8 cellular contexts compared by ENCODE assay signal in the genomic region with DNA sequence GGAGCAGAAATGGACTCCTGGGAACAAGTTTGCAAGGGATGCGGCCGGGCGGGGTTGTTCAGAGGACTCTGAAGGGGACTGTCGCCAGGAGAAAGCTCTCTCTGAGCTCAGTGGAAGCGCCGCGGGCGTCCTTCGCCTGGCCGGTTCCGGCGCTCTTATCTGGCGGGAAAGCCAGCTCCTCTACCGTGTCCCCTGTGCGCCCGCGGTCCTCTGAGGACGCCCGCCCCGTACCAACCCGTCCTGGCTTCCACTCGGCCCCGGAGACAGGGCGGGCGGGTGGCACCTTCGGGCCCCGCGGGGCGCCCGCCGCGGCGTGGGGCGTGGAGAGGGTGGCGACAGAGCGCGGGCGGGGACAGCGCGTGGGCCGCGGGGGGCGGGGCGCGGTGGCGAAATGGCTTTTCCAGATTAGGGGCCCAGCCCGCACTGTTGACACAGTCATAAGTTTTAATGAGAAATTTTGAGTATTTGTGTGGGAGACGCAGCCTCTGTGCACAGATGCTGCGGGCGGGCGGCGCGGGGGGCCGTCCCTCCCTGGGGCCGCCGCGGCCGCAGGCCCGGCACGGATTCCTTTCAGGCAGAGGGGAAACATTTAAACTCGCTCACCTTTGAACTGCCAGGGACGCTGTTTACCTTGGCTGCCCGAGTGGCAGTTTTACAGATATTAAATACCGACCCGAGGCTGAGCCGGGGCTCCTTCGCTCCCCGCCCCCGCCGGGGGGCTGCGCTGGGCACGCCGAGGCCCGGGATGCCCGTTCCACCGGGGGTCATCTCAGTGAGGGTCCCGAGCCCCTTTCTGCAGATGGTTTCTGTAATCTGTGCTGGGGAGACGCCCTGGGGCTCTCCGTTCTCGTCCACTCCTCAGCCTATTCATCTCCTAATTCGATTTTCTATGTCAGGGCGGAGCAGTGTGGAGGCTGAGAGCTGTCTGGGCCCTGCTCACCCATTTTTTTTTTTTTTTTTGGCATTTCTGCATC.
DNase-seq lines count a peak whose midpoint lies in the region; ATAC-seq lines count a peak whose summit lies in the region.

No MANE protein-coding gene starts in this region.

- H3K36me3 Mint-ChIP-seq in IgD-negative memory B cell, result peaks cover 3% of the 10 kb centered on the region

- peak overlapping the region; percentile 47 for H3K4me3 ChIP-seq in iPS-18c (ENCODE audit: insufficient read depth, low read depth, low read length)

- peaks cover 47% of the 10 kb centered on the region for H3K27me3 Mint-ChIP-seq in IgD-negative memory B cell

- DNase-seq in COLO668 (lab: John Stamatoyannopoulos, UW; ENCODE audit: unreplicated experiment), result peak; percentile 73
- DNase-seq in activated naive CD4-positive, alpha-beta T cell treated with anti-CD3 and anti-CD28 coated beads, Interleukin-2, amount 50 U/mL, for 16 hours, result peak; percentile 39
- peak; percentile 6 to 30 (median 8) for DNase-seq in stimulated activated CD4-positive, alpha-beta T cell treated with anti-CD3 and anti-CD28 coated beads, Interleukin-12 subunit alpha, Interleukin-12 subunit beta, amount 100 ng/mL, for 48 hours (ENCODE audit: low read depth in 2 of 3, low spot score in 1 of 3)
- DNase-seq in germinal center (ENCODE audit: low spot score), result no peak
- no peak for DNase-seq in mesenteric fat pad (ENCODE audit: low spot score)

- H3K4me1 Mint-ChIP-seq in IgD-negative memory B cell, result peaks cover 0 to 7% (median 4%) of the 10 kb centered on the region in 3 donors

- H3K9me3 ChIP-seq in iPS-18c (ENCODE audit: control insufficient read depth, insufficient read depth, low read length), result no peaks in the 10 kb centered on the region

- peak overlapping the region; percentile 61 to 88 (median 76) for H3K4me3 Mint-ChIP-seq in IgD-negative memory B cell

- no peak overlapping the region for H3K27ac Mint-ChIP-seq in IgD-negative memory B cell

- peaks cover 3 to 7% (median 4%) of the 10 kb centered on the region in 3 donors for H3K9me3 Mint-ChIP-seq in IgD-negative memory B cell

- ATAC-seq in GM19455 (IDR thresholded peaks at IDR 0.05; ENCODE audit: unreplicated experiment), result no peak

Comparison
In these comparisons a context has a peak if more than half of its experiments do, and no peak if none do; other contexts are left out.
1. DNase-seq: peak in COLO668 (single experiment), activated naive CD4-positive, alpha-beta T cell treated with anti-CD3 and anti-CD28 coated beads, Interleukin-2, amount 50 U/mL, for 16 hours (single experiment) and stimulated activated CD4-positive, alpha-beta T cell treated with anti-CD3 and anti-CD28 coated beads, Interleukin-12 subunit alpha, Interleukin-12 subunit beta, amount 100 ng/mL, for 48 hours (3 of 3); none in germinal center (single experiment) and mesenteric fat pad (single experiment).